ENCODE assay signal across 17 cellular contexts in genomic region chr2:179275280-179276013, GRCh38. TPM values are rescaled to one million over a fixed set of nuclear protein-coding genes. Genes with fewer than 3 reads are reported as not detected.
DNase-seq lines count a peak whose midpoint lies in the region; ATAC-seq, FAIRE-seq and TF ChIP-seq lines count a peak whose summit lies in the region.
"Had no signal": no experiment of that assay in that cellular context is flagged by ENCODE, and none has a peak within 500 bp of the region (broad histone marks: within the 10 kb centered on the region; RNA-seq: fewer than 3 reads in every experiment).

No MANE protein-coding gene starts in this region.

- H3K36me3 Mint-ChIP-seq in chondrocyte (ENCODE audit: low read depth), result no peaks in the 10 kb centered on the region

- H3K4me1 Mint-ChIP-seq in chondrocyte (ENCODE audit: low read depth), result peaks cover 47% of the 10 kb centered on the region

- ATAC-seq in A549 (no peak), GM18867 (IDR thresholded peaks at IDR 0.05; ENCODE audit: unreplicated experiment) (no peak), GM19455 (IDR thresholded peaks at IDR 0.05; ENCODE audit: unreplicated experiment) (no peak)
- ATAC-seq: K562 had no signal

- H3K36me3 ChIP-seq in muscle layer of duodenum (ENCODE audit: control insufficient read depth in 1 of 2, insufficient read depth in 2 of 2, low read length in 2 of 2), result peaks cover 0 to 4% of the 10 kb centered on the region in 2 donors
- H3K36me3 ChIP-seq: colonic mucosa, HAP-1 had no signal

- H3K4me1 ChIP-seq in A549 (peaks cover 41% of the 10 kb centered on the region), muscle layer of duodenum (ENCODE audit: control insufficient read depth in 1 of 2, insufficient read depth in 2 of 2, low read length in 2 of 2) (peaks cover 10 to 26% of the 10 kb centered on the region in 2 donors)
- H3K4me1 ChIP-seq: HAP-1 had no signal

- H3K4me3 ChIP-seq in A549 (no peak overlapping the region), muscle layer of duodenum (ENCODE audit: low read depth in 1 of 2, low read length in 2 of 2) (no peak overlapping the region)
- H3K4me3 ChIP-seq: colonic mucosa, HAP-1, K562 had no signal

- no peak for FAIRE-seq in A549 (lab: Jason Lieb, UNC)
- FAIRE-seq in H54 (lab: Jason Lieb, UNC), result peak; percentile 6
- FAIRE-seq: K562 had no signal

- TF ChIP-seq CTCF in A549 (IDR thresholded peaks at IDR 0.05), result no peak
- no peak for TF ChIP-seq CTCF in chondrocyte (IDR thresholded peaks at IDR 0.05)

- TF ChIP-seq POLR2A in A549 (IDR thresholded peaks at IDR 0.05; ENCODE audit: low read length), result no peak
- TF ChIP-seq POLR2A in H54 (IDR thresholded peaks at IDR 0.05; ENCODE audit: low read depth, low read length), result no peak

- H3K9me3 ChIP-seq in A549 (no peaks in the 10 kb centered on the region), muscle layer of duodenum (ENCODE audit: control insufficient read depth in 1 of 2, low read length in 2 of 2) (no peaks in the 10 kb centered on the region)
- H3K9me3 ChIP-seq: colonic mucosa, HAP-1 had no signal

- TF ChIP-seq RAD21 in A549 (conservative IDR thresholded peaks at IDR 0.05 in 1 of 2, IDR thresholded peaks at IDR 0.05 in 1 of 2), result no peak

- POLR2A ChIA-PET in A549 (lab: Yijun Ruan, JAX), result no interaction called here

- TF ChIP-seq EP300 in A549 (IDR thresholded peaks at IDR 0.05), result no peak

- WGBS in A549 (ENCODE audit: missing lambda C conversion rate), result 82% methylated on average over 4 of the region's 4 CpGs

- H3K27me3 Mint-ChIP-seq in chondrocyte (ENCODE audit: low read depth), result no peaks in the 10 kb centered on the region

- no peaks in the 10 kb centered on the region for H3K9me3 Mint-ChIP-seq in chondrocyte (ENCODE audit: low read depth)

- CTCF ChIA-PET in A549 (lab: Yijun Ruan, JAX), result no interaction called here

- H3K27ac ChIP-seq in A549 (no peak overlapping the region; a peak in 1 of 6 replicates), muscle layer of duodenum (ENCODE audit: low read length) (peak overlapping the region; percentile 37)
- H3K27ac ChIP-seq: colonic mucosa had no signal

- H3K4me2 ChIP-seq in A549, result peak overlapping the region; percentile 28; the same call in 1 of the 3 replicates

- H3K27ac Mint-ChIP-seq in chondrocyte (ENCODE audit: unreplicated experiment), result peak overlapping the region; percentile 74

- H3K27me3 ChIP-seq in muscle layer of duodenum (ENCODE audit: low read depth, low read length), result no peaks in the 10 kb centered on the region
- H3K27me3 ChIP-seq: colonic mucosa had no signal

- peak in 1 of 2 experiments; percentile 14 for DNase-seq in A549 (ENCODE audit: low read depth in 1 of 2, low spot score in 1 of 2)
- no peak for DNase-seq in H54 (ENCODE audit: insufficient read length, low spot score)
- no peak for DNase-seq in chondrocyte (ENCODE audit: low spot score)
- no peak for DNase-seq in stimulated activated CD4-positive, alpha-beta T cell treated with anti-CD3 and anti-CD28 coated beads, Interleukin-4, amount 100 ng/mL, for 24 hours
- no peak for DNase-seq in SW 1271 (lab: John Stamatoyannopoulos, UW)
- DNase-seq: activated CD4-positive, alpha-beta T cell treated with anti-CD3 and anti-CD28 coated beads for 4 hours; colonic mucosa; COR-L47; NCI-H1694; NCI-H524 treated with DMSO at 0.1 percent for 48 hours; retina; stimulated activated CD4-positive, alpha-beta T cell treated with anti-CD3 and anti-CD28 coated beads, Interleukin-2, amount 100 ng/mL, for 48 hours had no signal

- H3K4me3 Mint-ChIP-seq in chondrocyte (ENCODE audit: unreplicated experiment), result no peak overlapping the region

TF ChIP-seq in A549, 52 proteins besides CTCF, POLR2A, EP300 and RAD21:
- no peak for TF ChIP-seq HEYL (CRISPR knock-in tag; IDR thresholded peaks at IDR 0.05)
- no peak for TF ChIP-seq HOXB13 (CRISPR knock-in tag; IDR thresholded peaks at IDR 0.05; ENCODE audit: low read depth)
- TF ChIP-seq ZFP36 (IDR thresholded peaks at IDR 0.05; ENCODE audit: borderline replicate concordance, partially characterized antibody), result no peak
- no peak for TF ChIP-seq SMC3 (IDR thresholded peaks at IDR 0.05)
- TF ChIP-seq CEBPB (IDR thresholded peaks at IDR 0.05), result no peak
- no peak for TF ChIP-seq BHLHE40 (IDR thresholded peaks at IDR 0.05; ENCODE audit: low read depth, low read length)
- TF ChIP-seq NFE2L2 (conservative IDR thresholded peaks at IDR 0.05; ENCODE audit: low read length), result no peak

RNA-seq across cellular contexts. Expression of gene SESTD1, which starts 10.8 kb away (rescaled TPM):
- polyA plus RNA-seq in A549 (2011; rRNA removed) (26.0 and 39.3 TPM in 2 replicates), A549 (2017; fragmentation: RNase III; extraction: RNeasy Plus Mini Kit Qiagen cat#74134 plus additional on column Dnase treatment) (12.6 to 16.3 TPM (median 12.8 TPM) in 3 replicates)
- 5.7 and 6.4 TPM in 2 replicates for polyA plus RNA-seq in A549 (2012; cell fraction: cytosol; rRNA removed)
- polyA plus RNA-seq in A549 (2012; cell fraction: nucleus; rRNA removed), result 2.7 and 5.7 TPM in 2 replicates
- polyA minus RNA-seq in A549 (2011; rRNA and poly(A)+ RNA removed), result 17.4 and 18.7 TPM in 2 replicates
- 67.0 to 101 TPM (median 97.7 TPM) in 3 replicates for total RNA-seq in chondrocyte
